ENCODE assay signal across 14 cellular contexts in genomic region chr2:68646303-68646702, GRCh38. TPM values are rescaled to one million over a fixed set of nuclear protein-coding genes. Genes with fewer than 3 reads are reported as not detected.
DNase-seq lines count a peak whose midpoint lies in the region; ATAC-seq and TF ChIP-seq lines count a peak whose summit lies in the region.
"Had no signal": no experiment of that assay in that cellular context is flagged by ENCODE, and none has a peak within 500 bp of the region (broad histone marks: within the 10 kb centered on the region; RNA-seq: fewer than 3 reads in every experiment).

No MANE protein-coding gene starts in this region.

- RAD21 ChIA-PET in HCT116 (lab: Charles Lee; ENCODE audit: low non-redundant PET in 1 of 2, low total read pairs in 2 of 2, uncharacterized antibody in 2 of 2, unreplicated experiment in 2 of 2) = no interaction called here

- H3K4me3 ChIP-seq in HCT116 (replicated peaks in 1 of 2; ENCODE audit: low read depth in 1 of 2, low read length in 2 of 2) (no peak overlapping the region), OCI-LY7 (ENCODE audit: low read depth, low read length, poor library complexity, severe bottlenecking) (no peak overlapping the region), epithelial cell of esophagus (ENCODE audit: low read length) (no peak overlapping the region)

- intact Hi-C loops in HCT116 (cut with micrococcal nuclease) = no loop called here
- intact Hi-C loops in OCI-LY7 (cut with micrococcal nuclease; ENCODE audit: unreplicated experiment) = no loop called here

- H3K27ac ChIP-seq in HCT116 (ENCODE audit: low read depth, low read length) = no peak overlapping the region
- H3K27ac ChIP-seq in OCI-LY7 (ENCODE audit: low read depth, low read length, poor library complexity, severe bottlenecking) = no peak overlapping the region

- H3K9ac ChIP-seq in HCT116 (ENCODE audit: low read length) = no peak overlapping the region

- H3K4me2 ChIP-seq in HCT116 (ENCODE audit: low read length) (no peak overlapping the region), OCI-LY7 (ENCODE audit: low read length) (no peak overlapping the region)

- H3K4me1 Mint-ChIP-seq in stimulated activated memory B cell treated with anti-CD40 and anti-IgM and Interleukin-4, amounts not matched to agents 10 μg/mL and 1 μg/mL and 100 μg/mL, for 72 hours = peaks cover 14% of the 10 kb centered on the region
- no peaks in the 10 kb centered on the region for H3K4me1 Mint-ChIP-seq in progenitor cell of endocrine pancreas (ENCODE audit: low read depth)

- H3K36me3 Mint-ChIP-seq in stimulated activated memory B cell treated with anti-CD40 and anti-IgM and Interleukin-4, amounts not matched to agents 10 μg/mL and 1 μg/mL and 100 μg/mL, for 72 hours = no peaks in the 10 kb centered on the region
- peaks cover 2% of the 10 kb centered on the region for H3K36me3 Mint-ChIP-seq in progenitor cell of endocrine pancreas (ENCODE audit: insufficient read depth)
- H3K36me3 Mint-ChIP-seq: stimulated activated naive B cell treated with anti-CD40 and anti-IgM and Interleukin-4, amounts not matched to agents 10 μg/mL and 1 μg/mL and 100 μg/mL, for 72 hours had no signal

- H3K79me2 ChIP-seq in HCT116 (ENCODE audit: insufficient read depth, low read length) = no peaks in the 10 kb centered on the region
- H3K79me2 ChIP-seq in OCI-LY7 (ENCODE audit: insufficient read depth, low read depth, low read length) = no peaks in the 10 kb centered on the region

- CTCF ChIA-PET in HCT116 (lab: Charles Lee) (interaction anchor here (1.3 to 2.0 kb wide), 3 partner anchors 51 to 183 kb away, joined by 3 to 13 read pairs (median 3); no protein-coding TSS in a partner anchor), OCI-LY7 (lab: Charles Lee; ENCODE audit: unreplicated experiment) (no interaction called here)

- TF ChIP-seq POLR2A in HCT116 (IDR thresholded peaks at IDR 0.05; ENCODE audit: borderline replicate concordance, extremely low read depth, insufficient read depth, insufficient read length) = no peak

- H2AFZ ChIP-seq in HCT116 (ENCODE audit: low read depth, low read length, poor library complexity, severe bottlenecking) = no peak overlapping the region
- H2AFZ ChIP-seq in OCI-LY7 (ENCODE audit: low read length) = no peak overlapping the region

- H3K36me3 ChIP-seq in HCT116 (ENCODE audit: control insufficient read depth in 1 of 2, insufficient read depth in 2 of 2, low read length in 2 of 2) (no peaks in the 10 kb centered on the region), OCI-LY7 (ENCODE audit: insufficient read depth, low read length) (no peaks in the 10 kb centered on the region)

- POLR2A ChIA-PET in HCT116 (lab: Charles Lee) (no interaction called here), OCI-LY7 (lab: Charles Lee) (interaction anchor here (0.6 kb wide), 1 partner anchor 111 kb away, joined by 3 read pairs; no protein-coding TSS in a partner anchor)

- DNase-seq in AML-193 (lab: John Stamatoyannopoulos, UW) = peak; percentile 34 to 36
- DNase-seq in HCT116 (ENCODE audit: low read depth, low spot score) = peak; percentile 1
- DNase-seq in OCI-LY7 (ENCODE audit: low spot score) = peak; percentile 7
- peak; percentile 23 for DNase-seq in epithelial cell of esophagus (ENCODE audit: low read depth)
- no peak for DNase-seq in COR-L47 (lab: John Stamatoyannopoulos, UW)
- DNase-seq in progenitor cell of endocrine pancreas (ENCODE audit: low spot score, unreplicated experiment) = no peak
- DNase-seq: CD4-positive, alpha-beta T cell; NCI-H446; posterior cingulate gyrus; SHP77 treated with DMSO at 0.1 percent for 48 hours; stimulated activated naive B cell treated with anti-CD40 and anti-IgM and Interleukin-4, amounts not matched to agents 10 μg/mL and 1 μg/mL and 100 μg/mL, for 72 hours had no signal

- peaks cover 6% of the 10 kb centered on the region for H3K9me3 Mint-ChIP-seq in stimulated activated memory B cell treated with anti-CD40 and anti-IgM and Interleukin-4, amounts not matched to agents 10 μg/mL and 1 μg/mL and 100 μg/mL, for 72 hours
- H3K9me3 Mint-ChIP-seq in progenitor cell of endocrine pancreas (ENCODE audit: low read depth) = peaks cover 3% of the 10 kb centered on the region

- TF ChIP-seq RAD21 in HCT116 (IDR thresholded peaks at IDR 0.05; ENCODE audit: low read depth) = peak; percentile 28; the same call in 1 of the 2 replicates

- peaks cover 89% of the 10 kb centered on the region for H3K27me3 Mint-ChIP-seq in stimulated activated memory B cell treated with anti-CD40 and anti-IgM and Interleukin-4, amounts not matched to agents 10 μg/mL and 1 μg/mL and 100 μg/mL, for 72 hours
- H3K27me3 Mint-ChIP-seq in progenitor cell of endocrine pancreas = peaks cover 54% of the 10 kb centered on the region

- H3K27me3 ChIP-seq in HCT116 (ENCODE audit: insufficient read depth, low read length) = peaks cover 17% of the 10 kb centered on the region; the same call in 1 of the 2 replicates

- ATAC-seq in HCT116 (peak; percentile 53; the same call in 1 of the 2 replicates), HG02798 (IDR thresholded peaks at IDR 0.05; ENCODE audit: poor library complexity, unreplicated experiment) (no peak)
- ATAC-seq in stimulated activated memory B cell treated with anti-CD40 and anti-IgM and Interleukin-4, amounts not matched to agents 10 μg/mL and 1 μg/mL and 100 μg/mL, for 72 hours = no peak

- H3K4me1 ChIP-seq in HCT116 (ENCODE audit: control insufficient read depth in 1 of 2, insufficient read depth in 2 of 2, low read length in 2 of 2) (no peaks in the 10 kb centered on the region), OCI-LY7 (ENCODE audit: insufficient read depth, low read length, poor library complexity, severe bottlenecking) (no peaks in the 10 kb centered on the region)

- no peaks in the 10 kb centered on the region for H3K9me3 ChIP-seq in HCT116 (ENCODE audit: control insufficient read depth in 1 of 2, insufficient read depth in 1 of 2, low read depth in 1 of 2, low read length in 2 of 2)
- no peaks in the 10 kb centered on the region for H3K9me3 ChIP-seq in OCI-LY7 (ENCODE audit: low read length)

- BruUV-seq in HCT116 (replicated peaks; lab: Mats Ljungman, UMichigan) (no TSS peak), OCI-LY7 (replicated peaks; lab: Mats Ljungman, UMichigan) (no TSS peak)

- H4K20me1 ChIP-seq in HCT116 (ENCODE audit: insufficient read depth) (no peaks in the 10 kb centered on the region), OCI-LY7 (ENCODE audit: insufficient read depth, low read length) (no peaks in the 10 kb centered on the region)

- H3K27ac Mint-ChIP-seq in stimulated activated memory B cell treated with anti-CD40 and anti-IgM and Interleukin-4, amounts not matched to agents 10 μg/mL and 1 μg/mL and 100 μg/mL, for 72 hours = no peak overlapping the region
- H3K27ac Mint-ChIP-seq in progenitor cell of endocrine pancreas = no peak overlapping the region
- H3K27ac Mint-ChIP-seq: activated T-cell treated with anti-CD3 and anti-CD28 coated beads, Interleukin-2, amount 50 U/mL, for 72 hours; CD4-positive, alpha-beta T cell; stimulated activated naive B cell treated with anti-CD40 and anti-IgM and Interleukin-4, amounts not matched to agents 10 μg/mL and 1 μg/mL and 100 μg/mL, for 72 hours had no signal

- TF ChIP-seq CTCF in HCT116 (IDR thresholded peaks at IDR 0.05 in 2 of 3, conservative IDR thresholded peaks at IDR 0.05 in 1 of 3; ENCODE audit: borderline replicate concordance in 1 of 3, insufficient read depth in 1 of 3, low read depth in 2 of 3, low read length in 2 of 3) (peak in 2 of 3 experiments; percentile 13 to 21; a peak in 2 of 6 replicates), OCI-LY7 (conservative IDR thresholded peaks at IDR 0.05; ENCODE audit: low read length) (peak; percentile 51; the same call in 1 of the 2 replicates), epithelial cell of esophagus (IDR thresholded peaks at IDR 0.05; ENCODE audit: insufficient read depth, low read depth, low read length, missing control alignments) (peak; percentile 54), progenitor cell of endocrine pancreas (IDR thresholded peaks at IDR 0.05; ENCODE audit: unreplicated experiment) (no peak)

- no peaks in the 10 kb centered on the region for H3K9me2 ChIP-seq in HCT116 (ENCODE audit: insufficient read depth)
- H3K9me2 ChIP-seq in OCI-LY7 (ENCODE audit: insufficient read depth, low read length) = no peaks in the 10 kb centered on the region

- H3K4me3 Mint-ChIP-seq in stimulated activated memory B cell treated with anti-CD40 and anti-IgM and Interleukin-4, amounts not matched to agents 10 μg/mL and 1 μg/mL and 100 μg/mL, for 72 hours = no peak overlapping the region
- H3K4me3 Mint-ChIP-seq in progenitor cell of endocrine pancreas (ENCODE audit: low read depth) = no peak overlapping the region
- H3K4me3 Mint-ChIP-seq: activated T-cell treated with anti-CD3 and anti-CD28 coated beads, Interleukin-2, amount 50 U/mL, for 72 hours; CD4-positive, alpha-beta T cell; stimulated activated naive B cell treated with anti-CD40 and anti-IgM and Interleukin-4, amounts not matched to agents 10 μg/mL and 1 μg/mL and 100 μg/mL, for 72 hours had no signal

TF ChIP-seq in HCT116, 20 proteins besides CTCF, POLR2A, EP300 and RAD21:
- TF ChIP-seq CEBPB (IDR thresholded peaks at IDR 0.05; ENCODE audit: low read depth) (no peak), TCF7L2 (IDR thresholded peaks at IDR 0.05; ENCODE audit: borderline replicate concordance, extremely low read depth, insufficient read depth, insufficient read length) (peak; percentile 37)
TF ChIP-seq in HCT116: peak in this region for 1.

RNA-seq across cellular contexts. Expression of gene PROKR1, which starts 2.9 kb away (rescaled TPM):
- total RNA-seq in HCT116 (2021; ENCODE audit: unreplicated experiment) (not detected), OCI-LY7 (2022) (not detected in 2 replicates), progenitor cell of endocrine pancreas (0.09 and 0.12 TPM in 2 replicates)
- polyA plus RNA-seq in HCT116 (2012) = 0.03 TPM in 1 of 2 replicates, not detected in the other
- 0.08 and 0.28 TPM in 2 replicates for total RNA-seq in OCI-LY7 (2014; rRNA removed; shearing (Covaris generic))
- total RNA-seq: activated T-cell treated with anti-CD3 and anti-CD28 coated beads, Interleukin-2, amount 50 U/mL, for 72 hours; CD4-positive, alpha-beta T cell had no signal

Comparison
In these comparisons a context has a peak if more than half of its experiments do, and no peak if none do; other contexts are left out.
1. DNase-seq: peak in AML-193 (2 of 2), HCT116 (single experiment), OCI-LY7 (single experiment) and epithelial cell of esophagus (single experiment); none in COR-L47 (single experiment) and progenitor cell of endocrine pancreas (single experiment).